In the genomic region with DNA sequence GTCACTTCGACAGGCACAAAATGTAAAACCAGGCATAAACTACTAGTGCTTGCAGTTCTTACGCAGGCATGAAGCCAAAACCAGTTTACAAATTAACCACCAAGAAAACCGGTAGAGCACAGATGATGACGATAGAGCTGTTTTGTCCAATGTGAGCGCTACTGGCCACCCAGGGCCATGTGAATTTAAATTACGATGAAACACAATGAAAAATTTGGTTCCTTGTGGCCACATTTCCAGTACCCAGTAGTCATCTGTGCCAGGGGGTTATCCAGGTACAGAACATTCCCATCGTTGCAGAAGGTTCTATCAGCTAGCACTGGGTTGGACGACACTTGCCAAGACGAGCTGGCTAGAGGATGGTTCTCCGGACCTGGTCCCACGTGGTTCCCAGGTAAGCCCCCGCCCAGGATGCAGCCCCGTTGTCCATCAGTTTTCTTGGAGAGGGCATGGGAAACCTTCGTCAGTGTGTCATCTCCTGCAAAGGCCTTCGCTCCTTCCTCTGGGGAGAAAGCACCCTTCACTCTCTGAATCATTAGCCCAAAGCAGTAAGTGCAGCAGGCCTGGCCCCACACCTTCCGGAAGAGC, we compare ENCODE assay signal across 10 cellular contexts. TPM values are rescaled to one million over a fixed set of nuclear protein-coding genes. Genes with fewer than 3 reads are reported as not detected.
DNase-seq lines count a peak whose midpoint lies in the region; ATAC-seq, FAIRE-seq and TF ChIP-seq lines count a peak whose summit lies in the region.
"Had no signal": no experiment of that assay in that cellular context is flagged by ENCODE, and none has a peak within 500 bp of the region (broad histone marks: within the 10 kb centered on the region; RNA-seq: fewer than 3 reads in every experiment).

No MANE protein-coding gene starts in this region.

- CTCF ChIA-PET in Caco-2 (lab: Charles Lee) (no interaction called here), endothelial cell of umbilical vein (lab: Charles Lee) (interaction anchor here (2.4 to 2.9 kb wide), 2 partner anchors 45 to 71 kb away, joined by 13 to 16 read pairs; no protein-coding TSS in a partner anchor)

- DNase-seq in Caco-2, result no peak
- no peak for DNase-seq in endothelial cell of umbilical vein (ENCODE audit: low read depth, low spot score)
- no peak for DNase-seq in neural crest cell (ENCODE audit: low read depth, low spot score)
- no peak for DNase-seq in KG1 (lab: John Stamatoyannopoulos, UW)
- DNase-seq in occipital lobe (lab: John Stamatoyannopoulos, UW), result no peak
- DNase-seq: effector CD8-positive, alpha-beta T cell; NCI-H2029 treated with DMSO at 0.1 percent for 48 hours had no signal

- H3K79me2 ChIP-seq in Loucy (ENCODE audit: insufficient read depth, low read length) (peaks cover 37% of the 10 kb centered on the region), endothelial cell of umbilical vein (ENCODE audit: control insufficient read depth, insufficient read depth, low read length) (peaks cover 38% of the 10 kb centered on the region)

- no peak overlapping the region for H3K9ac ChIP-seq in Loucy (ENCODE audit: low read depth, low read length, poor library complexity, severe bottlenecking)
- no peak overlapping the region for H3K9ac ChIP-seq in endothelial cell of umbilical vein (replicated peaks; ENCODE audit: extremely low read depth, insufficient read depth, low read length)

- H3K9me1 ChIP-seq in endothelial cell of umbilical vein (replicated peaks; ENCODE audit: control insufficient read depth, extremely low read depth, insufficient read depth, low read length), result no peaks in the 10 kb centered on the region

- H4K20me1 ChIP-seq in Loucy (ENCODE audit: insufficient read depth, low read length, poor library complexity, severe bottlenecking), result peaks cover 35% of the 10 kb centered on the region
- no peaks in the 10 kb centered on the region for H4K20me1 ChIP-seq in endothelial cell of umbilical vein (replicated peaks; ENCODE audit: control insufficient read depth, extremely low read depth, insufficient read depth, low read length)

- H3K9me3 ChIP-seq in Caco-2, result no peaks in the 10 kb centered on the region
- no peaks in the 10 kb centered on the region for H3K9me3 ChIP-seq in Loucy (ENCODE audit: insufficient read depth, low read depth, low read length)
- no peaks in the 10 kb centered on the region for H3K9me3 ChIP-seq in endothelial cell of umbilical vein (replicated peaks; ENCODE audit: control insufficient read depth, insufficient read depth, low read length)
- H3K9me3 ChIP-seq: tibial nerve had no signal

- H2AFZ ChIP-seq in Loucy (ENCODE audit: low read length) (no peak overlapping the region), endothelial cell of umbilical vein (ENCODE audit: low read depth, low read length) (no peak overlapping the region)

- H3K27me3 ChIP-seq in Caco-2 (replicated peaks; ENCODE audit: control insufficient read depth, insufficient read depth, low read length) (no peaks in the 10 kb centered on the region), Loucy (ENCODE audit: insufficient read depth, low read length, poor library complexity, severe bottlenecking) (no peaks in the 10 kb centered on the region), endothelial cell of umbilical vein (ENCODE audit: control insufficient read depth in 2 of 2, insufficient read depth in 2 of 2, low read length in 2 of 2) (no peaks in the 10 kb centered on the region)
- H3K27me3 ChIP-seq: tibial nerve had no signal

- H3K4me1 ChIP-seq in Caco-2 (peaks cover 20% of the 10 kb centered on the region), Loucy (ENCODE audit: insufficient read depth, low read length, poor library complexity, severe bottlenecking) (peaks cover 19% of the 10 kb centered on the region), endothelial cell of umbilical vein (ENCODE audit: control insufficient read depth, extremely low read depth, insufficient read depth, low read length) (peaks cover 22% of the 10 kb centered on the region)

- no peak for TF ChIP-seq POLR2A in endothelial cell of umbilical vein (IDR thresholded peaks at IDR 0.05; ENCODE audit: low read depth, low read length)

- no peaks in the 10 kb centered on the region for H3K9me3 Mint-ChIP-seq in Caco-2 (ENCODE audit: unreplicated experiment)
- H3K9me3 Mint-ChIP-seq in neural crest cell, result peaks cover 2% of the 10 kb centered on the region

- POLR2A ChIA-PET in Caco-2 (lab: Charles Lee), result interaction anchor here (1.1 kb wide), 1 partner anchor 9 kb away, joined by 6 read pairs; no protein-coding TSS in a partner anchor
- POLR2A ChIA-PET in endothelial cell of umbilical vein (lab: Charles Lee), result no interaction called here

- H3K36me3 Mint-ChIP-seq in Caco-2 (ENCODE audit: insufficient read depth, unreplicated experiment) (peaks cover 28% of the 10 kb centered on the region), neural crest cell (ENCODE audit: low read depth) (no peaks in the 10 kb centered on the region)

- intact Hi-C loops in Caco-2 (cut with micrococcal nuclease; ENCODE audit: unreplicated experiment) (no loop called here), endothelial cell of umbilical vein (cut with micrococcal nuclease) (no loop called here)

- H3K27ac Mint-ChIP-seq in Caco-2 (ENCODE audit: unreplicated experiment), result no peak overlapping the region
- H3K27ac Mint-ChIP-seq in neural crest cell (ENCODE audit: unreplicated experiment), result no peak overlapping the region

- no peaks in the 10 kb centered on the region for H3K27me3 Mint-ChIP-seq in Caco-2 (ENCODE audit: insufficient read depth, unreplicated experiment)
- peaks cover 2% of the 10 kb centered on the region for H3K27me3 Mint-ChIP-seq in neural crest cell (ENCODE audit: low read depth)

- dilution Hi-C loops in endothelial cell of umbilical vein (cut with MboI; ENCODE audit: extremely low pct_ligation_motif_present, low sequenced_read_pairs), result no loop called here

- H3K9me2 ChIP-seq in Loucy (replicated peaks; ENCODE audit: low read depth, low read length), result no peaks in the 10 kb centered on the region

- H3K4me3 Mint-ChIP-seq in Caco-2 (ENCODE audit: unreplicated experiment) (peak overlapping the region; percentile 85), neural crest cell (peak overlapping the region; percentile 79)

- ATAC-seq in GM21447 (IDR thresholded peaks at IDR 0.05; ENCODE audit: unreplicated experiment), result no peak

- H3K4me3 ChIP-seq in Caco-2 (ENCODE audit: low read depth, low read length), result no peak overlapping the region
- no peak overlapping the region for H3K4me3 ChIP-seq in Loucy (ENCODE audit: low read length, poor library complexity, severe bottlenecking)
- H3K4me3 ChIP-seq in endothelial cell of umbilical vein (replicated peaks in 1 of 3; ENCODE audit: insufficient read depth in 1 of 3, low read depth in 1 of 3, low read length in 3 of 3), result no peak overlapping the region

- TF ChIP-seq CTCF in Caco-2 (IDR thresholded peaks at IDR 0.05; ENCODE audit: insufficient read depth in 1 of 2, low read depth in 1 of 2, low read length in 1 of 2, severe bottlenecking in 1 of 2, unreplicated experiment in 1 of 2) (no peak), Loucy (conservative IDR thresholded peaks at IDR 0.05; ENCODE audit: low read length) (0 out of 2 replicates have a peak, but pooled peaks have one; percentile 0), endothelial cell of umbilical vein (IDR thresholded peaks at IDR 0.05; ENCODE audit: extremely low read depth in 1 of 2, insufficient read depth in 1 of 2, low read depth in 1 of 2, low read length in 2 of 2) (no peak), neural crest cell (conservative IDR thresholded peaks at IDR 0.05) (no peak)

- H3F3A ChIP-seq in Loucy (ENCODE audit: low read depth), result no peaks in the 10 kb centered on the region

- BruUV-seq in Caco-2 (replicated peaks; lab: Mats Ljungman, UMichigan), result no TSS peak
- TSS peak; percentile 10 for BruUV-seq in endothelial cell of umbilical vein (replicated peaks; lab: Mats Ljungman, UMichigan)

- no peak for FAIRE-seq in endothelial cell of umbilical vein (lab: Jason Lieb, UNC)

- no peak overlapping the region for H3K4me2 ChIP-seq in Loucy (ENCODE audit: low read depth, low read length, poor library complexity, severe bottlenecking)
- no peak overlapping the region for H3K4me2 ChIP-seq in endothelial cell of umbilical vein (ENCODE audit: insufficient read depth, low read length)

- no peaks in the 10 kb centered on the region; the same call in 1 of the 2 replicates for H3K36me3 ChIP-seq in Caco-2 (ENCODE audit: control insufficient read depth, insufficient read depth, low read length)
- no peaks in the 10 kb centered on the region for H3K36me3 ChIP-seq in Loucy (ENCODE audit: insufficient read depth, low read length)
- H3K36me3 ChIP-seq in endothelial cell of umbilical vein (ENCODE audit: control insufficient read depth in 2 of 2, extremely low read depth in 1 of 2, insufficient read depth in 2 of 2, low read length in 2 of 2), result no peaks in the 10 kb centered on the region
- H3K36me3 ChIP-seq: tibial nerve had no signal

- H3K4me1 Mint-ChIP-seq in Caco-2 (ENCODE audit: low read depth, unreplicated experiment) (peaks cover 7% of the 10 kb centered on the region), neural crest cell (peaks cover 11% of the 10 kb centered on the region)

- H3K27ac ChIP-seq in endothelial cell of umbilical vein (ENCODE audit: insufficient read depth, low read depth, low read length), result no peak overlapping the region

TF ChIP-seq in endothelial cell of umbilical vein, 7 proteins besides CTCF, POLR2A, EP300 and RAD21 (continues in another document):
- no peak for TF ChIP-seq FOS (IDR thresholded peaks at IDR 0.05; ENCODE audit: borderline replicate concordance, insufficient read depth, low read length)

RNA-seq across cellular contexts. Expression of a gene that starts 1.1 kb away (rescaled TPM):
- total RNA-seq in Caco-2 (2022), result 397 and 412 TPM in 2 replicates
- 409 and 445 TPM in 2 replicates for total RNA-seq in endothelial cell of umbilical vein
- polyA plus RNA-seq in endothelial cell of umbilical vein, result 641 and 802 TPM in 2 replicates
- polyA plus RNA-seq in endothelial cell of umbilical vein (2011; cell fraction: cytosol; rRNA removed), result 406 and 474 TPM in 2 replicates
- polyA plus RNA-seq in endothelial cell of umbilical vein (2011; cell fraction: nucleus; rRNA removed), result 199 and 205 TPM in 2 replicates
- 516 and 727 TPM in 2 replicates for polyA plus RNA-seq in endothelial cell of umbilical vein (2012)
- 404 and 450 TPM in 2 replicates for polyA minus RNA-seq in endothelial cell of umbilical vein
- polyA minus RNA-seq in endothelial cell of umbilical vein (2011; cell fraction: cytosol; rRNA and poly(A)+ RNA removed), result 53.1 TPM
- 58.3 and 65.3 TPM in 2 replicates for polyA minus RNA-seq in endothelial cell of umbilical vein (2011; cell fraction: nucleus; rRNA and poly(A)+ RNA removed)
- total RNA-seq in neural crest cell, result 211 and 225 TPM in 2 replicates
- 69.4 TPM for total RNA-seq in occipital lobe

RNA-seq across cellular contexts. Expression of a gene that starts 24.5 kb away (rescaled TPM):
- total RNA-seq in Caco-2 (2022), result 46.2 and 60.9 TPM in 2 replicates
- total RNA-seq in endothelial cell of umbilical vein, result 59.6 and 61.9 TPM in 2 replicates
- polyA plus RNA-seq in endothelial cell of umbilical vein, result 42.7 and 53.4 TPM in 2 replicates
- 18.3 and 31.5 TPM in 2 replicates for polyA plus RNA-seq in endothelial cell of umbilical vein (2011; cell fraction: cytosol; rRNA removed)
- 49.2 and 51.9 TPM in 2 replicates for polyA plus RNA-seq in endothelial cell of umbilical vein (2011; cell fraction: nucleus; rRNA removed)
- polyA plus RNA-seq in endothelial cell of umbilical vein (2012), result 32.6 and 42.6 TPM in 2 replicates
- 20.5 and 25.8 TPM in 2 replicates for polyA minus RNA-seq in endothelial cell of umbilical vein
- 15.2 TPM for polyA minus RNA-seq in endothelial cell of umbilical vein (2011; cell fraction: cytosol; rRNA and poly(A)+ RNA removed)
- polyA minus RNA-seq in endothelial cell of umbilical vein (2011; cell fraction: nucleus; rRNA and poly(A)+ RNA removed), result 24.1 and 48.8 TPM in 2 replicates
- total RNA-seq in neural crest cell, result 48.8 and 60.1 TPM in 2 replicates
- 25.7 TPM for total RNA-seq in occipital lobe
